In the genomic region with DNA sequence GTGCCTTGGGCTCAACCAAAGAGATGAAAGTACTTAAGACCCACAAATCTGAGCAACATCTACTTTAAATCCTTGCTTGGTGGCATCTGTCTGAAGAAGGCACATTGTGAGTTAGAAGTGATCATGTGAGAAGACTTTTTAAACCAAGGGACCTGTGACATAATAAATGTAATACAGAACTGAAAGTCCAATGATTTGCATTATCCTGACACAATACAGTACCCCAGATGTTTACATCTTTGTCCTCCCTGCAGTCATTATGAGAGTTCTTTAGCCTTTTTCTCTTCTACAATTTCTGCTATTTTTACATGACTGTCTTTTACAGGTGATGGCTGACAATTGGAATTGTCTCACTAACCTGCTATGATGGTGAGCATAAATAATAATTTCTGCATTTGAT, we compare ENCODE assay signal across 13 cellular contexts.
A peak's percentile ranks its signal among the peaks of the same experiment; 100 is the strongest.
DNase-seq lines count a peak whose midpoint lies in the region; ATAC-seq and TF ChIP-seq lines count a peak whose summit lies in the region.
"Had no signal": no experiment of that assay in that cellular context is flagged by ENCODE, and none has a peak within 500 bp of the region (broad histone marks: within the 10 kb centered on the region; RNA-seq: fewer than 3 reads in every experiment).

No MANE protein-coding gene starts in this region.

- H3K4me1 ChIP-seq in OCI-LY3 (ENCODE audit: low read length) (peaks cover 36% of the 10 kb centered on the region), gastrocnemius medialis (no peaks in the 10 kb centered on the region)
- H3K4me1 ChIP-seq: parathyroid adenoma had no signal

- H3K4me3 ChIP-seq in OCI-LY3 (ENCODE audit: low read length) (no peak overlapping the region), gastrocnemius medialis (no peak overlapping the region)

- no peak for DNase-seq in gastrocnemius medialis
- no peak for DNase-seq in activated effector memory CD4-positive, alpha-beta T cell treated with Interleukin-2 at 50 U/mL for 16 hours
- no peak for DNase-seq in GOT3 (lab: John Stamatoyannopoulos, UW)
- DNase-seq in NCI-H2029 (lab: John Stamatoyannopoulos, UW) = no peak
- DNase-seq: activated CD4-positive, alpha-beta T cell treated with anti-CD3 and anti-CD28 coated beads, Interleukin-2, amount 50 U/mL, for 48 hours; dermis blood vessel endothelial cell; glutamatergic neuron; NCI-H187 had no signal

- in situ Hi-C loops in gastrocnemius medialis (cut with MboI; ENCODE audit: low sequenced_read_pairs in 4 of 4) = no loop called here

- intact Hi-C loops in gastrocnemius medialis (cut with DNase I; ENCODE audit: low total_unique reads) = no loop called here

- ATAC-seq in GM18861 (IDR thresholded peaks at IDR 0.05; ENCODE audit: unreplicated experiment) (peak; percentile 99), GM21447 (IDR thresholded peaks at IDR 0.05; ENCODE audit: unreplicated experiment) (peak; percentile 100), HG03039 (IDR thresholded peaks at IDR 0.05; ENCODE audit: unreplicated experiment) (peak; percentile 98), gastrocnemius medialis (no peak)

- no peak for TF ChIP-seq CTCF in OCI-LY3 (IDR thresholded peaks at IDR 0.05; ENCODE audit: low read depth, low read length)
- no peak for TF ChIP-seq CTCF in gastrocnemius medialis (IDR thresholded peaks at IDR 0.05 in 4 of 5, conservative IDR thresholded peaks at IDR 0.05 in 1 of 5)

- peak overlapping the region; percentile 33 for H3K9ac ChIP-seq in OCI-LY3 (ENCODE audit: low read length)
- H3K9ac ChIP-seq: parathyroid adenoma had no signal

- no peaks in the 10 kb centered on the region for H3K9me3 ChIP-seq in OCI-LY3 (ENCODE audit: insufficient read depth, low read length)
- H3K9me3 ChIP-seq in gastrocnemius medialis = no peaks in the 10 kb centered on the region

- H2AFZ ChIP-seq in OCI-LY3 (ENCODE audit: low read depth, low read length) = no peak overlapping the region
- H2AFZ ChIP-seq: parathyroid adenoma had no signal

- H3K27me3 ChIP-seq in OCI-LY3 (ENCODE audit: low read depth, low read length) (no peaks in the 10 kb centered on the region), gastrocnemius medialis (no peaks in the 10 kb centered on the region)

- H4K20me1 ChIP-seq in OCI-LY3 (ENCODE audit: insufficient read depth, low read length) = no peaks in the 10 kb centered on the region

- peak overlapping the region; percentile 47 for H3K4me2 ChIP-seq in OCI-LY3 (ENCODE audit: low read length)

- TF ChIP-seq POLR2A in gastrocnemius medialis (IDR thresholded peaks at IDR 0.05) = no peak

- H3K27ac ChIP-seq in OCI-LY3 (ENCODE audit: low read length) (peak overlapping the region; percentile 87), gastrocnemius medialis (no peak overlapping the region)
- H3K27ac ChIP-seq: parathyroid adenoma had no signal

- H3K79me2 ChIP-seq in OCI-LY3 (ENCODE audit: low read length) = no peaks in the 10 kb centered on the region; the same call in 1 of the 2 replicates
- H3K79me2 ChIP-seq: parathyroid adenoma had no signal

- H3K36me3 ChIP-seq in OCI-LY3 (replicated peaks; ENCODE audit: low read depth, low read length) = peaks cover 78% of the 10 kb centered on the region
- H3K36me3 ChIP-seq in gastrocnemius medialis = no peaks in the 10 kb centered on the region

Comparison
In these comparisons a context has a peak if more than half of its experiments do, and no peak if none do; other contexts are left out.
1. ATAC-seq: peak in GM18861 (single experiment), GM21447 (single experiment) and HG03039 (single experiment); none in gastrocnemius medialis (0 of 2).